In the genomic region with DNA sequence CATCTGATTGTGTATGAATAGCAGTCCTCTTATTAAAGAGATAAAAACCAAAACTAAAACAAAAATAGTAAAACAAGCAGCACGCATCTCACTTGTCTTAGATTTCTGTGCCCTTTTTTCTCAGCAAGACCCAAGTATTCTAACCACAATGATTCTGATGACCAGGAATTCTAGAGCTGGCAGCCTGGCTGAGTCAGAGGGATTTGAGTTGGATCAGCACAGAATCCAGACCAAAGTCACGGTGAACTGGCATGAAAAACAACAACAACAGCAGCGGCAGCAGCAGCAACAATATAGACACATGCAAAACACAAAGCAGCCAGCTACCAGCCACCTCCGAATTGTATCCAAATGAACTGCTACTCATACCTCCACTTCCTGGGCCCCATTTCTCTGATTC, we compare ENCODE assay signal across 14 cellular contexts.
DNase-seq lines count a peak whose midpoint lies in the region; ATAC-seq and TF ChIP-seq lines count a peak whose summit lies in the region.
"Had no signal": no experiment of that assay in that cellular context is flagged by ENCODE, and none has a peak within 500 bp of the region (broad histone marks: within the 10 kb centered on the region; RNA-seq: fewer than 3 reads in every experiment).

No MANE protein-coding gene starts in this region.

- ATAC-seq in HG03342 (IDR thresholded peaks at IDR 0.05; ENCODE audit: unreplicated experiment) (no peak), HG03565 (IDR thresholded peaks at IDR 0.05; ENCODE audit: unreplicated experiment) (no peak)
- no peak for ATAC-seq in activated CD8-positive, alpha-beta T cell treated with anti-CD3 and anti-CD28 coated beads, Interleukin-2, amount 10 ng/mL, durations not matched to agents 7 days and 5 days

- DNase-seq in AG04449 (ENCODE audit: low read depth, low spot score): peak; percentile 57
- peak; percentile 61 for DNase-seq in Karpas-422
- peak; percentile 92 for DNase-seq in astrocyte of the hippocampus (ENCODE audit: low read depth, low spot score)
- DNase-seq in iris pigment epithelial cell (ENCODE audit: low read depth): peak; percentile 65
- DNase-seq in activated CD8-positive, alpha-beta T cell treated with anti-CD3 and anti-CD28 coated beads, Interleukin-2, amount 10 ng/mL, durations not matched to agents 7 days and 5 days: no peak
- DNase-seq in NK-92 treated with Interleukin-12 subunit alpha and Interleukin-12 subunit beta, amount 100 ng/mL, for 24 hours (lab: John Stamatoyannopoulos, UW): no peak
- DNase-seq: naive B cell, NCI-H2107 had no signal

- peaks cover 40% of the 10 kb centered on the region for H3K27me3 Mint-ChIP-seq in activated CD8-positive, alpha-beta T cell treated with anti-CD3 and anti-CD28 coated beads, Interleukin-2, amount 10 ng/mL, durations not matched to agents 7 days and 5 days (ENCODE audit: low read depth)
- H3K27me3 Mint-ChIP-seq: naive B cell had no signal

- TF ChIP-seq CTCF in AG04449 (IDR thresholded peaks at IDR 0.05; ENCODE audit: insufficient read depth, low read length, missing control alignments): no peak

- peaks cover 7% of the 10 kb centered on the region for H3K36me3 Mint-ChIP-seq in activated CD8-positive, alpha-beta T cell treated with anti-CD3 and anti-CD28 coated beads, Interleukin-2, amount 10 ng/mL, durations not matched to agents 7 days and 5 days (ENCODE audit: low read depth)

- peaks cover 3% of the 10 kb centered on the region; the same call in 1 of the 2 replicates for H3K9me3 ChIP-seq in Karpas-422 (ENCODE audit: low read length)
- H3K9me3 ChIP-seq: ascending aorta had no signal

- peak overlapping the region; percentile 43 for H3K4me2 ChIP-seq in Karpas-422 (ENCODE audit: low read depth, low read length, poor library complexity, severe bottlenecking)
- H3K4me2 ChIP-seq: KMS-11 had no signal

- H3K4me1 ChIP-seq in Karpas-422 (ENCODE audit: low read length): peaks cover 67% of the 10 kb centered on the region
- H3K4me1 ChIP-seq: ascending aorta, tibial nerve had no signal

- H3K9me2 ChIP-seq in Karpas-422 (replicated peaks; ENCODE audit: insufficient read depth, low read length): no peaks in the 10 kb centered on the region

- POLR2A ChIA-PET in AG04449 (lab: Yijun Ruan, JAX): no interaction called here
- POLR2A ChIA-PET in activated CD8-positive, alpha-beta T cell treated with anti-CD3 and anti-CD28 coated beads, Interleukin-2, amount 10 ng/mL, durations not matched to agents 7 days and 5 days (lab: Charles Lee): no interaction called here

- CTCF ChIA-PET in AG04449 (lab: Yijun Ruan, JAX): interaction anchor here (0.7 kb wide), 1 partner anchor 226 kb away, joined by 3 read pairs; no protein-coding TSS in a partner anchor
- CTCF ChIA-PET in activated CD8-positive, alpha-beta T cell treated with anti-CD3 and anti-CD28 coated beads, Interleukin-2, amount 10 ng/mL, durations not matched to agents 7 days and 5 days (lab: Charles Lee): no interaction called here

- no peaks in the 10 kb centered on the region for H3K27me3 ChIP-seq in Karpas-422 (ENCODE audit: low read length)
- H3K27me3 ChIP-seq: ascending aorta, tibial nerve had no signal

- H3K79me2 ChIP-seq in Karpas-422 (ENCODE audit: low read length): no peaks in the 10 kb centered on the region

- peak overlapping the region; percentile 85 for H2AFZ ChIP-seq in Karpas-422 (ENCODE audit: low read length)

- no peak overlapping the region for H3K27ac Mint-ChIP-seq in activated CD8-positive, alpha-beta T cell treated with anti-CD3 and anti-CD28 coated beads, Interleukin-2, amount 10 ng/mL, durations not matched to agents 7 days and 5 days

- peak overlapping the region; percentile 30; the same call in 1 of the 2 replicates for H3K9ac ChIP-seq in Karpas-422 (ENCODE audit: low read length)
- H3K9ac ChIP-seq: KMS-11 had no signal

- peak overlapping the region; percentile 28; the same call in 1 of the 2 replicates for H3K27ac ChIP-seq in Karpas-422 (ENCODE audit: low read length)
- H3K27ac ChIP-seq: ascending aorta, epithelial cell of prostate, KMS-11 had no signal

- H4K20me1 ChIP-seq in Karpas-422 (ENCODE audit: insufficient read depth, low read depth, low read length): no peaks in the 10 kb centered on the region

- no peaks in the 10 kb centered on the region for H3K9me3 Mint-ChIP-seq in activated CD8-positive, alpha-beta T cell treated with anti-CD3 and anti-CD28 coated beads, Interleukin-2, amount 10 ng/mL, durations not matched to agents 7 days and 5 days (ENCODE audit: insufficient read depth)

- no peak overlapping the region for H3K4me3 Mint-ChIP-seq in activated CD8-positive, alpha-beta T cell treated with anti-CD3 and anti-CD28 coated beads, Interleukin-2, amount 10 ng/mL, durations not matched to agents 7 days and 5 days
- H3K4me3 Mint-ChIP-seq: naive B cell had no signal

- peaks cover 13% of the 10 kb centered on the region for H3K4me1 Mint-ChIP-seq in activated CD8-positive, alpha-beta T cell treated with anti-CD3 and anti-CD28 coated beads, Interleukin-2, amount 10 ng/mL, durations not matched to agents 7 days and 5 days (ENCODE audit: low read depth)

- H3K36me3 ChIP-seq in Karpas-422 (ENCODE audit: insufficient read depth, low read length): peaks cover 6% of the 10 kb centered on the region; the same call in 1 of the 2 replicates
- H3K36me3 ChIP-seq: ascending aorta, tibial nerve had no signal

- H3K4me3 ChIP-seq in AG04449 (ENCODE audit: low read depth, low read length) (peak overlapping the region; percentile 19; the same call in 1 of the 2 replicates), Karpas-422 (ENCODE audit: low read length) (no peak overlapping the region)
- H3K4me3 ChIP-seq: ascending aorta, tibial nerve had no signal

Comparison
In these comparisons a context has a peak if more than half of its experiments do, and no peak if none do; other contexts are left out.
1. DNase-seq: peak in AG04449 (single experiment), Karpas-422 (single experiment), astrocyte of the hippocampus (single experiment) and iris pigment epithelial cell (single experiment); none in activated CD8-positive, alpha-beta T cell treated with anti-CD3 and anti-CD28 coated beads, Interleukin-2, amount 10 ng/mL, durations not matched to agents 7 days and 5 days (single experiment) and NK-92 treated with Interleukin-12 subunit alpha and Interleukin-12 subunit beta, amount 100 ng/mL, for 24 hours (single experiment).